ENCODE assay signal across 25 cellular contexts in the genomic region with DNA sequence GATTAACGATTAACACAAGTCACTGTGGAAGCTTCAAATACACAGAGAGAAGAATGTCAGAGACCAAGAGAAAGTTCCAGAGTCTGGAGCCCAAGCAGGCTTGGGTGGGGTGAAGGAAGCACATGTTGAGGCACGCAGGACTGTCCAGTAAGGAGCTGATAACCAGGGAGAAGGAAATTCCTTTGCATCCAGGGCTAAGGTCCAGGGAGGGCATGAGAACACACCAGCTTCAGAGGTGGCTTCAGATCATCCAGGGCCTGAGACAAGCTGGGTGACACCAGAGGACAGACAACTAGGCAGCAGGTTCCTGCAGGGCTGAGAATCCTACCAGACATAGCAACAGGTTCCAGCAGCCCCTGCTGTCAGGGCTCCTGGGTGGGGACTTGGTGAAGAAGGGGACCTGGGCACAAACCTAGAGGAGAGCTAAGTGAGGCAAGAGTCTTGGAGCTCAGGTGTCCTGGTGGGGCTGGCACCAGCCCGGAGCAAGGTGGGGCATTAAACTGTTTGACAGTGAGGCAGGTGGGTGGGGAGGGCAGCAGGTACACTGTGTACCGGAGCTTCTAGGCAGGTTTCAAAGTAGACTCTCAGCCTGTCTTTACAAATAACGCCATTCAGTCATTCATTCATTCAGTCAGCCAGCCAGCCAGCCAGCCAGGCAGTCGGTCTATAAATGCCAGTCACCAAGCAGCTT. TPM values are rescaled to one million over a fixed set of nuclear protein-coding genes. Genes with fewer than 3 reads are reported as not detected.
"Had no signal": no experiment of that assay in that cellular context is flagged by ENCODE, and none has a peak within 500 bp of the region (broad histone marks: within the 10 kb centered on the region; RNA-seq: fewer than 3 reads in every experiment).

No MANE protein-coding gene starts in this region.

- H3K27ac ChIP-seq: epithelial cell of prostate, heart left ventricle, neutrophil, right atrium auricular region, sigmoid colon, tibial artery, upper lobe of left lung, uterus had no signal

- H3K9me3 ChIP-seq: heart left ventricle, neutrophil, right atrium auricular region, sigmoid colon, tibial artery, upper lobe of left lung, uterus had no signal

- H3K27me3 ChIP-seq: right atrium auricular region, sigmoid colon, upper lobe of left lung, uterus had no signal

- H3K4me1 ChIP-seq: heart left ventricle, right atrium auricular region, sigmoid colon, tibial artery, upper lobe of left lung, uterus had no signal

- H3K36me3 ChIP-seq: heart left ventricle, neutrophil, right atrium auricular region, sigmoid colon, tibial artery, upper lobe of left lung, uterus had no signal

- H3K4me3 ChIP-seq: heart left ventricle, right atrium auricular region, sigmoid colon, skin epidermis, tibial artery, upper lobe of left lung, uterus had no signal

- ATAC-seq: effector memory CD8-positive, alpha-beta T cell; heart left ventricle; left colon had no signal

- DNase-seq: effector memory CD8-positive, alpha-beta T cell; heart left ventricle; hippocampal formation; left colon; mesendoderm; naive B cell; nephron progenitor cell; sigmoid colon; stimulated activated CD4-positive, alpha-beta T cell treated with anti-CD3 and anti-CD28 coated beads, Interleukin-2, amount 100 ng/mL, for 24 hours; stimulated activated CD4-positive, alpha-beta T cell treated with anti-CD3 and anti-CD28 coated beads, Interleukin-4, amount 100 ng/mL, for 4 hours; stimulated activated naive CD4-positive, alpha-beta T cell treated with Interleukin-2 at 50 U/mL for 16 hours; tibial artery; upper lobe of left lung; uterus had no signal

RNA-seq across cellular contexts. Expression of a gene that starts 2.6 kb away (rescaled TPM):
- total RNA-seq: fibroblast of lung, frontal cortex, glomerular endothelial cell, heart left ventricle, kidney epithelial cell, left colon, liver, lung microvascular endothelial cell, osteocyte, right atrium auricular region, sigmoid colon, upper lobe of left lung, uterus had no signal
- polyA plus RNA-seq: fibroblast of lung, heart left ventricle, liver, sigmoid colon had no signal

RNA-seq across cellular contexts. Expression of a gene that starts 10.9 kb away (rescaled TPM):
- total RNA-seq: fibroblast of lung, frontal cortex, glomerular endothelial cell, heart left ventricle, kidney epithelial cell, left colon, liver, lung microvascular endothelial cell, osteocyte, right atrium auricular region, sigmoid colon, upper lobe of left lung, uterus had no signal
- polyA plus RNA-seq: fibroblast of lung, heart left ventricle, liver, sigmoid colon had no signal

RNA-seq across cellular contexts. Expression of a gene that starts 20.2 kb away (rescaled TPM):
- total RNA-seq: fibroblast of lung, frontal cortex, glomerular endothelial cell, heart left ventricle, left colon, liver, lung microvascular endothelial cell, osteocyte, right atrium auricular region, sigmoid colon, upper lobe of left lung had no signal
- polyA plus RNA-seq: fibroblast of lung had no signal

RNA-seq across cellular contexts. Expression of a gene that starts 34.3 kb away (rescaled TPM):
- total RNA-seq: fibroblast of lung, frontal cortex, glomerular endothelial cell, heart left ventricle, kidney epithelial cell, left colon, liver, lung microvascular endothelial cell, osteocyte, right atrium auricular region, sigmoid colon, upper lobe of left lung, uterus had no signal
- polyA plus RNA-seq: fibroblast of lung, heart left ventricle, liver, sigmoid colon had no signal

RNA-seq across cellular contexts. Expression of a gene that starts 49.7 kb away (rescaled TPM):
- total RNA-seq: fibroblast of lung, frontal cortex, glomerular endothelial cell, heart left ventricle, left colon, liver, lung microvascular endothelial cell, osteocyte, right atrium auricular region, sigmoid colon, upper lobe of left lung, uterus had no signal
- polyA plus RNA-seq: fibroblast of lung, heart left ventricle, liver had no signal
